ENCODE assay signal across 18 cellular contexts in genomic region chr9:98128316-98128715, GRCh38. TPM values are rescaled to one million over a fixed set of nuclear protein-coding genes. Genes with fewer than 3 reads are reported as not detected.
DNase-seq lines count a peak whose midpoint lies in the region; ATAC-seq, FAIRE-seq and TF ChIP-seq lines count a peak whose summit lies in the region.
"Had no signal": no experiment of that assay in that cellular context is flagged by ENCODE, and none has a peak within 500 bp of the region (broad histone marks: within the 10 kb centered on the region; RNA-seq: fewer than 3 reads in every experiment).

No MANE protein-coding gene starts in this region.

- H2BK12ac ChIP-seq in trophoblast cell (ENCODE audit: low read length) = no peak overlapping the region

- H2AFZ ChIP-seq in trophoblast cell (ENCODE audit: insufficient read depth, low read length, poor library complexity) = no peak overlapping the region
- H2AFZ ChIP-seq: GM23338 had no signal

- H4K91ac ChIP-seq in trophoblast cell (ENCODE audit: low read depth, low read length) = no peak overlapping the region

- H3K27me3 ChIP-seq in HL-60 (ENCODE audit: insufficient read depth, poor library complexity, severe bottlenecking) (no peaks in the 10 kb centered on the region), neutrophil (no peaks in the 10 kb centered on the region), trophoblast cell (ENCODE audit: insufficient read depth, low read length) (no peaks in the 10 kb centered on the region)
- H3K27me3 ChIP-seq: BE2C had no signal

- no peak for FAIRE-seq in D721Med (lab: Jason Lieb, UNC)
- FAIRE-seq: A204.1, HepG2, HTR-8/SVneo had no signal

- no peak overlapping the region for H2BK5ac ChIP-seq in trophoblast cell (ENCODE audit: low read depth, low read length, poor library complexity)

- H3K79me1 ChIP-seq in trophoblast cell (ENCODE audit: low read length) = no peaks in the 10 kb centered on the region

- peaks cover 54% of the 10 kb centered on the region for H3K4me1 Mint-ChIP-seq in dendritic cell treated with granulocyte-macrophage colony-stimulating factor and Interleukin-4, amounts not matched to agents 40 ng/mL and 50 ng/mL, for 4 days (ENCODE audit: low read depth)
- peaks cover 26 to 35% of the 10 kb centered on the region in 2 donors for H3K4me1 Mint-ChIP-seq in stimulated activated naive B cell treated with anti-CD40 and anti-IgM and Interleukin-4, amounts not matched to agents 10 μg/mL and 1 μg/mL and 100 μg/mL, for 72 hours
- H3K4me1 Mint-ChIP-seq: CD8-positive, alpha-beta memory T cell had no signal

- H2BK120ac ChIP-seq in trophoblast cell (ENCODE audit: insufficient read depth, low read length, poor library complexity) = no peak overlapping the region

- ATAC-seq in stimulated activated naive B cell treated with anti-CD40 and anti-IgM and Interleukin-4, amounts not matched to agents 10 μg/mL and 1 μg/mL and 100 μg/mL, for 72 hours (replicated peaks) = no peak
- ATAC-seq: GM23338, HepG2 had no signal

- DNase-seq in HL-60 (ENCODE audit: low read depth in 1 of 2, low spot score in 1 of 2) (no peak), HT-29 (ENCODE audit: low spot score) (no peak), RKO (ENCODE audit: low spot score) (no peak), D721Med (ENCODE audit: insufficient read length, low spot score) (no peak), trophoblast cell (no peak)
- no peak for DNase-seq in stimulated activated naive B cell treated with anti-CD40 and anti-IgM and Interleukin-4, amounts not matched to agents 10 μg/mL and 1 μg/mL and 100 μg/mL, for 72 hours
- DNase-seq: BE2C; Caco-2; CD8-positive, alpha-beta memory T cell; DMS53; GF-D8; H9 had no signal

- intact Hi-C loops in dendritic cell treated with granulocyte-macrophage colony-stimulating factor and Interleukin-4, amounts not matched to agents 40 ng/mL and 50 ng/mL, for 4 days (cut with micrococcal nuclease) = no loop called here

- H4K12ac ChIP-seq in trophoblast cell (ENCODE audit: low read depth, low read length) = no peak overlapping the region

- H3K4ac ChIP-seq in trophoblast cell (ENCODE audit: low read depth, low read length) = no peak overlapping the region

- TF ChIP-seq CTCF in HL-60 (IDR thresholded peaks at IDR 0.05; ENCODE audit: insufficient read depth, low read length) (no peak), neutrophil (IDR thresholded peaks at IDR 0.05) (no peak), D721Med (IDR thresholded peaks at IDR 0.05; ENCODE audit: insufficient read depth, missing control alignments) (no peak)

- H3K27ac ChIP-seq in HL-60 (replicated peaks) = peak overlapping the region; percentile 55
- peak overlapping the region; percentile 85 for H3K27ac ChIP-seq in neutrophil
- H3K27ac ChIP-seq in trophoblast cell (ENCODE audit: low read depth, low read length) = no peak overlapping the region

- H3K14ac ChIP-seq in trophoblast cell (ENCODE audit: low read length) = no peak overlapping the region

- H3K36me3 ChIP-seq in neutrophil = peaks cover 73% of the 10 kb centered on the region
- H3K36me3 ChIP-seq in trophoblast cell (ENCODE audit: control insufficient read depth in 1 of 2, insufficient read depth in 2 of 2, low read length in 2 of 2) = peaks cover 73 to 78% of the 10 kb centered on the region in 2 experiments

- H3K36me3 Mint-ChIP-seq in dendritic cell treated with granulocyte-macrophage colony-stimulating factor and Interleukin-4, amounts not matched to agents 40 ng/mL and 50 ng/mL, for 4 days (ENCODE audit: low read depth) = peaks cover 65% of the 10 kb centered on the region
- no peaks in the 10 kb centered on the region for H3K36me3 Mint-ChIP-seq in stimulated activated naive B cell treated with anti-CD40 and anti-IgM and Interleukin-4, amounts not matched to agents 10 μg/mL and 1 μg/mL and 100 μg/mL, for 72 hours

- H3K9me3 Mint-ChIP-seq in dendritic cell treated with granulocyte-macrophage colony-stimulating factor and Interleukin-4, amounts not matched to agents 40 ng/mL and 50 ng/mL, for 4 days = no peaks in the 10 kb centered on the region
- H3K9me3 Mint-ChIP-seq in stimulated activated naive B cell treated with anti-CD40 and anti-IgM and Interleukin-4, amounts not matched to agents 10 μg/mL and 1 μg/mL and 100 μg/mL, for 72 hours = no peaks in the 10 kb centered on the region
- H3K9me3 Mint-ChIP-seq: CD8-positive, alpha-beta memory T cell; GM23338; H9 had no signal

- no peak overlapping the region for H3K4me2 ChIP-seq in trophoblast cell (ENCODE audit: low read length)
- H3K4me2 ChIP-seq: GM23338 had no signal

- no peak overlapping the region for H3K4me3 Mint-ChIP-seq in dendritic cell treated with granulocyte-macrophage colony-stimulating factor and Interleukin-4, amounts not matched to agents 40 ng/mL and 50 ng/mL, for 4 days
- H3K4me3 Mint-ChIP-seq in stimulated activated naive B cell treated with anti-CD40 and anti-IgM and Interleukin-4, amounts not matched to agents 10 μg/mL and 1 μg/mL and 100 μg/mL, for 72 hours = no peak overlapping the region
- H3K4me3 Mint-ChIP-seq: CD8-positive, alpha-beta memory T cell; GM23338; H9 had no signal

- H3K27me3 Mint-ChIP-seq in dendritic cell treated with granulocyte-macrophage colony-stimulating factor and Interleukin-4, amounts not matched to agents 40 ng/mL and 50 ng/mL, for 4 days = no peaks in the 10 kb centered on the region
- no peaks in the 10 kb centered on the region for H3K27me3 Mint-ChIP-seq in stimulated activated naive B cell treated with anti-CD40 and anti-IgM and Interleukin-4, amounts not matched to agents 10 μg/mL and 1 μg/mL and 100 μg/mL, for 72 hours

- H3K23ac ChIP-seq in trophoblast cell (ENCODE audit: low read length) = no peak overlapping the region

- H3K18ac ChIP-seq in trophoblast cell (ENCODE audit: low read length) = no peak overlapping the region

- H3K79me2 ChIP-seq in trophoblast cell (ENCODE audit: control insufficient read depth, insufficient read depth, low read length, poor library complexity) = no peaks in the 10 kb centered on the region

- H3K27ac Mint-ChIP-seq in dendritic cell treated with granulocyte-macrophage colony-stimulating factor and Interleukin-4, amounts not matched to agents 40 ng/mL and 50 ng/mL, for 4 days = peak overlapping the region; percentile 81
- H3K27ac Mint-ChIP-seq in stimulated activated naive B cell treated with anti-CD40 and anti-IgM and Interleukin-4, amounts not matched to agents 10 μg/mL and 1 μg/mL and 100 μg/mL, for 72 hours = peak overlapping the region; percentile 59
- H3K27ac Mint-ChIP-seq: GM23338, H9 had no signal

- H3K4me3 ChIP-seq in HL-60 (replicated peaks; ENCODE audit: insufficient read depth, low read length) (no peak overlapping the region), neutrophil (ENCODE audit: low read depth in 1 of 2, low read length in 1 of 2) (no peak overlapping the region), trophoblast cell (ENCODE audit: low read depth, low read length) (no peak overlapping the region)
- H3K4me3 ChIP-seq: GM23338 had no signal

- no CpG with 5 or more reads among the region's 16 CpGs for WGBS in trophoblast cell (ENCODE audit: extremely low coverage, insufficient coverage, insufficient read length)

- H3K9me3 ChIP-seq in neutrophil (no peaks in the 10 kb centered on the region), trophoblast cell (ENCODE audit: insufficient read depth, low read depth, low read length) (peaks cover 2% of the 10 kb centered on the region)
- H3K9me3 ChIP-seq: BE2C, Caco-2 had no signal

- H3K4me1 ChIP-seq in neutrophil (ENCODE audit: control insufficient read depth in 1 of 2, insufficient read depth in 1 of 2, low read depth in 1 of 2, low read length in 1 of 2) (peaks cover 16 to 24% of the 10 kb centered on the region in 2 experiments), trophoblast cell (ENCODE audit: control insufficient read depth in 1 of 2, insufficient read depth in 2 of 2, low read length in 2 of 2) (no peaks in the 10 kb centered on the region)
- H3K4me1 ChIP-seq: BE2C, Caco-2 had no signal

- H2AK5ac ChIP-seq in trophoblast cell (ENCODE audit: low read length) = no peak overlapping the region

- H4K8ac ChIP-seq in trophoblast cell (ENCODE audit: low read depth, low read length) = no peak overlapping the region

- H3K9ac ChIP-seq in trophoblast cell (ENCODE audit: low read length) = no peak overlapping the region

RNA-seq across cellular contexts. Expression of gene TRIM14, which starts 9.3 kb away (rescaled TPM):
- 31.2 and 34.2 TPM in 2 replicates for total RNA-seq in HT-29 (2014; rRNA removed; shearing (Covaris generic))
- 2.1 and 2.3 TPM in 2 replicates for polyA plus RNA-seq in trophoblast cell (2013)
